Comparison of ENCODE assay signal across 8 cellular contexts in genomic region chr14:59187802-59188460, GRCh38. TPM values are rescaled to one million over a fixed set of nuclear protein-coding genes. Genes with fewer than 3 reads are reported as not detected.
DNase-seq lines count a peak whose midpoint lies in the region; ATAC-seq, FAIRE-seq and TF ChIP-seq lines count a peak whose summit lies in the region.

No MANE protein-coding gene starts in this region.

- peak; percentile 77 for DNase-seq in OCI-M1 (lab: John Stamatoyannopoulos, UW)
- peak; percentile 39 for DNase-seq in activated naive CD4-positive, alpha-beta T cell treated with Interleukin-2 at 50 U/mL for 16 hours
- DNase-seq in left ventricle myocardium superior, result peak; percentile 60
- peak; percentile 60 for DNase-seq in sciatic nerve (ENCODE audit: low spot score)
- DNase-seq in D721Med (ENCODE audit: insufficient read length, low spot score), result no peak

- H3K36me3 ChIP-seq in BLaER1, result no peaks in the 10 kb centered on the region

- H3K4me3 ChIP-seq in BLaER1, result peak overlapping the region; percentile 92

- H3K27ac ChIP-seq in BLaER1, result no peak overlapping the region

- H4K20me1 ChIP-seq in BLaER1, result peaks cover 32% of the 10 kb centered on the region

- no peak for TF ChIP-seq CTCF in D721Med (IDR thresholded peaks at IDR 0.05; ENCODE audit: insufficient read depth, missing control alignments)

- H3K4me2 ChIP-seq in BLaER1, result peak overlapping the region; percentile 93

- peaks cover 35% of the 10 kb centered on the region for H3K4me1 ChIP-seq in BLaER1

- peaks cover 20% of the 10 kb centered on the region; the same call in 1 of the 2 replicates for H3K27me3 ChIP-seq in BLaER1

- H3K9me3 ChIP-seq in BLaER1, result no peaks in the 10 kb centered on the region

- intact Hi-C loops in left ventricle myocardium superior (cut with micrococcal nuclease), result loop anchor here (10.0 kb wide), 2 partner anchors 53 to 147 kb away; no protein-coding TSS in a partner anchor
- intact Hi-C loops in sciatic nerve (cut with DNase I), result no loop called here

- no peak for FAIRE-seq in D721Med (lab: Jason Lieb, UNC)

- H3K9ac ChIP-seq in BLaER1, result peak overlapping the region; percentile 74

- ATAC-seq in GM19395 (IDR thresholded peaks at IDR 0.05; ENCODE audit: unreplicated experiment) (peak; percentile 32), HG03460 (IDR thresholded peaks at IDR 0.05; ENCODE audit: unreplicated experiment) (peak; percentile 15), left ventricle myocardium superior (peak; percentile 22), sciatic nerve (peak; percentile 5)

RNA-seq across cellular contexts. Expression of gene DAAM1, which starts 0.5 kb away (rescaled TPM):
- total RNA-seq in left ventricle myocardium superior, result 111 TPM
- total RNA-seq in sciatic nerve, result 68.6 TPM
